Comparison of ENCODE assay signal across 25 cellular contexts in genomic region chr9:7242126-7242525, GRCh38.
"Had no signal": no experiment of that assay in that cellular context is flagged by ENCODE, and none has a peak within 500 bp of the region (broad histone marks: within the 10 kb centered on the region; RNA-seq: fewer than 3 reads in every experiment).

No MANE protein-coding gene starts in this region.

- H3K27me3 Mint-ChIP-seq: dendritic cell treated with granulocyte-macrophage colony-stimulating factor and Interleukin-4, amounts not matched to agents 40 ng/mL and 50 ng/mL, for 4 days had no signal

- H3K36me3 ChIP-seq: esophagus squamous epithelium, gastrocnemius medialis, left lung, lower lobe of right lung had no signal

- H3K36me3 Mint-ChIP-seq: immature natural killer cell, mesothelial cell of epicardium had no signal

- H3K4me3 ChIP-seq: esophagus squamous epithelium, gastrocnemius medialis, hepatocyte, left lung, lower lobe of right lung had no signal

- H3K4me3 Mint-ChIP-seq: dendritic cell treated with granulocyte-macrophage colony-stimulating factor and Interleukin-4, amounts not matched to agents 40 ng/mL and 50 ng/mL, for 4 days; effector memory CD8-positive, alpha-beta T cell; endodermal cell; immature natural killer cell; mesothelial cell of epicardium; naive thymus-derived CD4-positive, alpha-beta T cell had no signal

- H3K9me3 Mint-ChIP-seq: dendritic cell treated with granulocyte-macrophage colony-stimulating factor and Interleukin-4, amounts not matched to agents 40 ng/mL and 50 ng/mL, for 4 days; effector memory CD8-positive, alpha-beta T cell had no signal

- H3K27ac Mint-ChIP-seq: dendritic cell treated with granulocyte-macrophage colony-stimulating factor and Interleukin-4, amounts not matched to agents 40 ng/mL and 50 ng/mL, for 4 days; effector memory CD8-positive, alpha-beta T cell; endodermal cell; immature natural killer cell; mesothelial cell of epicardium; naive thymus-derived CD4-positive, alpha-beta T cell had no signal

- DNase-seq: cortex of kidney; effector CD8-positive, alpha-beta T cell; effector memory CD8-positive, alpha-beta T cell; endodermal cell; erythroblast; esophagus squamous epithelium; foreskin fibroblast; gastrocnemius medialis; glutamatergic neuron; head of caudate nucleus; hypothalamus; immature natural killer cell; islet precursor cell; kidney; kidney glomerular epithelial cell; left lung; left ventricle myocardium superior; lower lobe of right lung; mesenchymal stem cell; naive thymus-derived CD4-positive, alpha-beta T cell had no signal

- H3K27me3 ChIP-seq: esophagus squamous epithelium, gastrocnemius medialis, left lung had no signal

- H3K9me3 ChIP-seq: esophagus squamous epithelium, gastrocnemius medialis, left lung had no signal

- ATAC-seq: effector memory CD8-positive, alpha-beta T cell; esophagus mucosa; gastrocnemius medialis; left lung; left ventricle myocardium superior; lower lobe of right lung; naive thymus-derived CD4-positive, alpha-beta T cell had no signal

- H3K27ac ChIP-seq: epithelial cell of prostate, esophagus squamous epithelium, gastrocnemius medialis, hepatocyte, left lung, lower lobe of right lung had no signal

- H3K4me1 Mint-ChIP-seq: immature natural killer cell, mesothelial cell of epicardium had no signal

- H3K4me1 ChIP-seq: esophagus squamous epithelium, gastrocnemius medialis, left lung, lower lobe of right lung had no signal
